ENCODE assay signal across 8 cellular contexts in the genomic region with DNA sequence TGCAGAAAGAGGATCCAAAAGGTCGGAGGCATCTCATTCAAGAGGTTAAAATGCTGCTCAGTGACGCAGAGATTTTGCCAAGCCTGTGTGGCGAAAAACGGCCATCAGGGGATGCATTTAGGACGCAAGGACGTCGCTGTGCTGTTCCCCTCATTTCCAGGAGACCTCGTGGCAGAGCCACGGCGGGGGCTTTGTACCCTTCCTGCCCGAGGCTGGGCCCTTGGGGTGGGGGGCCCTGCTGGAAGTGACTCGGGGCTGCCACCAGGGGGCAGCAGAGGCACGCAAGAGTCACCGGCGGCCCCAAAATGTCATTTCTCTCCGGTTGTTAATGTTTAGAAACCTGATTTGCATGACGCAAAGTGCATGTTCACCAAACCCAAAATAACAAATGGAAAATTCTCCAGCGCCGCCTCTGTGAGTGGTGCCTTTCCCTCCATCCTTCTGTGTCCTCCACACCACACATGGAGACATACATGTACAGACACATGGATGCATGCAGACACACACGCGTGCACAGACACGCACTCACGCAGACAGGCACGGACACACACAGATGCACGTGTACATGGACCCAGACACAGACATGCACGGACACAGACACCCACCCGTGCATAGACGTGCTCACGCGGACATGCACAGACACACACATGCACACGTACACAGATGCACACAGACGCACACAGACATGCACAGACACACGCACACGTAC. TPM values are rescaled to one million over a fixed set of nuclear protein-coding genes. Genes with fewer than 3 reads are reported as not detected.
A peak's percentile ranks its signal among the peaks of the same experiment; 100 is the strongest.
DNase-seq lines count a peak whose midpoint lies in the region; ATAC-seq and TF ChIP-seq lines count a peak whose summit lies in the region.

No MANE protein-coding gene starts in this region.

- CTCF ChIA-PET in HEK293 (lab: Yijun Ruan, JAX) (no interaction called here), activated B cell treated with CpG ODN at 0.5 μM for 24 hours (lab: Charles Lee) (no interaction called here)

- ATAC-seq in CD4-positive, CD25-positive, alpha-beta regulatory T cell (ENCODE audit: low read depth in 2 of 2) = no peak
- ATAC-seq in activated B cell treated with CpG ODN at 0.5 μM for 24 hours (ENCODE audit: low read depth) = peak; percentile 52
- peak; percentile 48 for ATAC-seq in memory B cell (ENCODE audit: low read depth)
- ATAC-seq in stimulated activated memory B cell treated with anti-CD40 and anti-IgM and Interleukin-4, amounts not matched to agents 10 μg/mL and 1 μg/mL and 100 μg/mL, for 72 hours = peak; percentile 52
- ATAC-seq in GM21423 (IDR thresholded peaks at IDR 0.05; ENCODE audit: unreplicated experiment) = no peak

- POLR2A ChIA-PET in HEK293 (lab: Yijun Ruan, JAX) = no interaction called here
- POLR2A ChIA-PET in activated B cell treated with CpG ODN at 0.5 μM for 24 hours (lab: Charles Lee) = no interaction called here

- no peaks in the 10 kb centered on the region for H3K4me1 ChIP-seq in CD4-positive, CD25-positive, alpha-beta regulatory T cell (ENCODE audit: control insufficient read depth, insufficient read depth, low read length, poor library complexity, severe bottlenecking)
- no peaks in the 10 kb centered on the region for H3K4me1 ChIP-seq in HEK293 (ENCODE audit: control insufficient read depth, insufficient read depth, low read length)

- H3K27ac ChIP-seq in CD4-positive, CD25-positive, alpha-beta regulatory T cell (ENCODE audit: insufficient read depth, low read length, poor library complexity, severe bottlenecking) = no peak overlapping the region
- H3K27ac ChIP-seq in HEK293 (ENCODE audit: extremely low read depth, low read depth, low read length) = no peak overlapping the region

- no peak overlapping the region for H3K4me3 ChIP-seq in CD4-positive, CD25-positive, alpha-beta regulatory T cell (ENCODE audit: low read depth, low read length)
- H3K4me3 ChIP-seq in HEK293 (ENCODE audit: low read depth, low read length) = no peak overlapping the region

- intact Hi-C loops in activated B cell treated with CpG ODN at 0.5 μM for 24 hours (cut with micrococcal nuclease) = loop anchor here (10.0 kb wide), 1 partner anchor 308 kb away; no protein-coding TSS in a partner anchor

- peaks cover 0 to 4% (median 0%) of the 10 kb centered on the region in 4 donors for H3K4me1 Mint-ChIP-seq in CD4-positive, CD25-positive, alpha-beta regulatory T cell
- peaks cover 6% of the 10 kb centered on the region for H3K4me1 Mint-ChIP-seq in activated B cell treated with CpG ODN at 0.5 μM for 24 hours
- H3K4me1 Mint-ChIP-seq in memory B cell = peaks cover 2% of the 10 kb centered on the region
- peaks cover 6% of the 10 kb centered on the region for H3K4me1 Mint-ChIP-seq in stimulated activated memory B cell treated with anti-CD40 and anti-IgM and Interleukin-4, amounts not matched to agents 10 μg/mL and 1 μg/mL and 100 μg/mL, for 72 hours

- peaks cover 0 to 4% (median 2%) of the 10 kb centered on the region in 7 donors for H3K9me3 Mint-ChIP-seq in CD4-positive, CD25-positive, alpha-beta regulatory T cell
- peaks cover 2% of the 10 kb centered on the region for H3K9me3 Mint-ChIP-seq in activated B cell treated with CpG ODN at 0.5 μM for 24 hours
- peaks cover 2% of the 10 kb centered on the region for H3K9me3 Mint-ChIP-seq in memory B cell
- H3K9me3 Mint-ChIP-seq in stimulated activated memory B cell treated with anti-CD40 and anti-IgM and Interleukin-4, amounts not matched to agents 10 μg/mL and 1 μg/mL and 100 μg/mL, for 72 hours = peaks cover 2% of the 10 kb centered on the region

- H3K9me3 ChIP-seq in CD4-positive, CD25-positive, alpha-beta regulatory T cell (ENCODE audit: control insufficient read depth in 2 of 2, low read length in 2 of 2) = peaks cover under 1 to 6% of the 10 kb centered on the region in 2 experiments
- no peaks in the 10 kb centered on the region for H3K9me3 ChIP-seq in HEK293 (ENCODE audit: control insufficient read depth, insufficient read depth, low read depth, low read length)

- no peak overlapping the region for H3K4me3 Mint-ChIP-seq in CD4-positive, CD25-positive, alpha-beta regulatory T cell
- H3K4me3 Mint-ChIP-seq in activated B cell treated with CpG ODN at 0.5 μM for 24 hours (no peak overlapping the region), memory B cell (no peak overlapping the region)
- no peak overlapping the region for H3K4me3 Mint-ChIP-seq in stimulated activated memory B cell treated with anti-CD40 and anti-IgM and Interleukin-4, amounts not matched to agents 10 μg/mL and 1 μg/mL and 100 μg/mL, for 72 hours

- H3K27ac Mint-ChIP-seq in CD4-positive, CD25-positive, alpha-beta regulatory T cell = no peak overlapping the region
- no peak overlapping the region for H3K27ac Mint-ChIP-seq in activated B cell treated with CpG ODN at 0.5 μM for 24 hours
- no peak overlapping the region for H3K27ac Mint-ChIP-seq in memory B cell
- H3K27ac Mint-ChIP-seq in stimulated activated memory B cell treated with anti-CD40 and anti-IgM and Interleukin-4, amounts not matched to agents 10 μg/mL and 1 μg/mL and 100 μg/mL, for 72 hours = no peak overlapping the region

- H3K36me3 ChIP-seq in CD4-positive, CD25-positive, alpha-beta regulatory T cell (ENCODE audit: control insufficient read depth, insufficient read depth, low read length) = no peaks in the 10 kb centered on the region
- H3K36me3 ChIP-seq in HEK293 (ENCODE audit: control insufficient read depth in 2 of 2, insufficient read depth in 1 of 2, low read length in 2 of 2) = no peaks in the 10 kb centered on the region

- TF ChIP-seq CTCF in HEK293 (tag by site-specific recombination; IDR thresholded peaks at IDR 0.05) = peak; percentile 89
- TF ChIP-seq CTCF in activated B cell treated with CpG ODN at 0.5 μM for 24 hours (IDR thresholded peaks at IDR 0.05) = peak; percentile 78

- no peaks in the 10 kb centered on the region for H3K27me3 Mint-ChIP-seq in CD4-positive, CD25-positive, alpha-beta regulatory T cell
- H3K27me3 Mint-ChIP-seq in activated B cell treated with CpG ODN at 0.5 μM for 24 hours = peaks cover 5% of the 10 kb centered on the region
- peaks cover 2% of the 10 kb centered on the region for H3K27me3 Mint-ChIP-seq in memory B cell
- H3K27me3 Mint-ChIP-seq in stimulated activated memory B cell treated with anti-CD40 and anti-IgM and Interleukin-4, amounts not matched to agents 10 μg/mL and 1 μg/mL and 100 μg/mL, for 72 hours = peaks cover 8% of the 10 kb centered on the region

- DNase-seq in CD4-positive, CD25-positive, alpha-beta regulatory T cell = peak in 2 of 3 donors; percentile 17 to 26
- DNase-seq in activated B cell treated with CpG ODN at 0.5 μM for 24 hours (peak; percentile 54), memory B cell (ENCODE audit: low spot score in 2 of 2) (peak; percentile 34 to 54), NCI-H1092 (lab: John Stamatoyannopoulos, UW) (no peak)
- peak; percentile 28 for DNase-seq in effector CD4-positive, alpha-beta T cell

- no peaks in the 10 kb centered on the region for H3K36me3 Mint-ChIP-seq in CD4-positive, CD25-positive, alpha-beta regulatory T cell
- H3K36me3 Mint-ChIP-seq in activated B cell treated with CpG ODN at 0.5 μM for 24 hours (ENCODE audit: low read depth) = no peaks in the 10 kb centered on the region
- peaks cover 2% of the 10 kb centered on the region for H3K36me3 Mint-ChIP-seq in memory B cell
- peaks cover under 1% of the 10 kb centered on the region for H3K36me3 Mint-ChIP-seq in stimulated activated memory B cell treated with anti-CD40 and anti-IgM and Interleukin-4, amounts not matched to agents 10 μg/mL and 1 μg/mL and 100 μg/mL, for 72 hours

- H3K27me3 ChIP-seq in CD4-positive, CD25-positive, alpha-beta regulatory T cell (ENCODE audit: control insufficient read depth, insufficient read depth, low read length) = no peaks in the 10 kb centered on the region

TF ChIP-seq in HEK293, 187 proteins besides CTCF, POLR2A, EP300 and RAD21 (continues in another document):
- TF ChIP-seq, protein P1, sequence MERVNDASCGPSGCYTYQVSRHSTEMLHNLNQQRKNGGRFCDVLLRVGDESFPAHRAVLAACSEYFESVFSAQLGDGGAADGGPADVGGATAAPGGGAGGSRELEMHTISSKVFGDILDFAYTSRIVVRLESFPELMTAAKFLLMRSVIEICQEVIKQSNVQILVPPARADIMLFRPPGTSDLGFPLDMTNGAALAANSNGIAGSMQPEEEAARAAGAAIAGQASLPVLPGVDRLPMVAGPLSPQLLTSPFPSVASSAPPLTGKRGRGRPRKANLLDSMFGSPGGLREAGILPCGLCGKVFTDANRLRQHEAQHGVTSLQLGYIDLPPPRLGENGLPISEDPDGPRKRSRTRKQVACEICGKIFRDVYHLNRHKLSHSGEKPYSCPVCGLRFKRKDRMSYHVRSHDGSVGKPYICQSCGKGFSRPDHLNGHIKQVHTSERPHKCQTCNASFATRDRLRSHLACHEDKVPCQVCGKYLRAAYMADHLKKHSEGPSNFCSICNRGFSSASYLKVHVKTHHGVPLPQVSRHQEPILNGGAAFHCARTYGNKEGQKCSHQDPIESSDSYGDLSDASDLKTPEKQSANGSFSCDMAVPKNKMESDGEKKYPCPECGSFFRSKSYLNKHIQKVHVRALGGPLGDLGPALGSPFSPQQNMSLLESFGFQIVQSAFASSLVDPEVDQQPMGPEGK (tag by site-specific recombination; IDR thresholded peaks at IDR 0.05) = peak; percentile 72
- TF ChIP-seq ZNF266 (tag by site-specific recombination; IDR thresholded peaks at IDR 0.05; ENCODE audit: low read depth) (no peak), ZFHX2 (tag by site-specific recombination; conservative IDR thresholded peaks at IDR 0.05) (no peak), GLIS1 (tag by site-specific recombination; IDR thresholded peaks at IDR 0.05) (0 out of 2 replicates have a peak, but pooled peaks have one; percentile 11), ZNF426 (tag by site-specific recombination; IDR thresholded peaks at IDR 0.05) (no peak)

RNA-seq across cellular contexts. Expression of a gene that starts 51.0 kb away (rescaled TPM):
- not detected for total RNA-seq in CD4-positive, CD25-positive, alpha-beta regulatory T cell
- under 1 TPM in 1 of 4 donors, not detected in 3; 0.82 TPM for polyA plus RNA-seq in CD4-positive, CD25-positive, alpha-beta regulatory T cell
- total RNA-seq in activated B cell treated with CpG ODN at 0.5 μM for 24 hours = not detected in 2 replicates

Comparison
In these comparisons a context has a peak if more than half of its experiments do, and no peak if none do; other contexts are left out.
1. ATAC-seq: peak in activated B cell treated with CpG ODN at 0.5 μM for 24 hours (single experiment), memory B cell (single experiment) and stimulated activated memory B cell treated with anti-CD40 and anti-IgM and Interleukin-4, amounts not matched to agents 10 μg/mL and 1 μg/mL and 100 μg/mL, for 72 hours (single experiment); none in CD4-positive, CD25-positive, alpha-beta regulatory T cell (0 of 2) and GM21423 (single experiment).